ENCODE assay signal across 26 cellular contexts in the genomic region with DNA sequence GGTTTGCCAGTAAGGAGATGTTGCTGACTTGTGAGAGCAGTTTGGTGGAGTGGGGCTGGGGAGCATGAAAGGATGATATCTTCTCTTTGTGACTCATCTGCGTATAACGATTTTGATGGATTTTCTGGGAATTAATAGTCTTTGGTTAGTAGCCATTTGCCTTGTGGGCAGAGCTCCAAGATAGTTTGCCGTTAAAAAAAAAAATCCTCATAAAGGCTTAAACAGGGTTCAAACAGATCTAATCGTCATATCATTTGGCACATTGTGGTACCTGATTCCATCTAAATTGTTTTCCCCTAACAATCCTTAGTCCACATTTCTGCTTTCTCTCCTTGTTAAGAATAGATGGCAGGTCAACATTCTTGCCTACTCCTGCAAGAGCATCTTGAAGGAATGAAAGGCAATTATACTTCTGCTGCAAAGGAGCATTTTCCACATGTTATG.
"Had no signal": no experiment of that assay in that cellular context is flagged by ENCODE, and none has a peak within 500 bp of the region (broad histone marks: within the 10 kb centered on the region; RNA-seq: fewer than 3 reads in every experiment).

No MANE protein-coding gene starts in this region.

- H3K4me3 ChIP-seq: ascending aorta, esophagus muscularis mucosa, hepatocyte, left lung, lung, sigmoid colon, spleen, thoracic aorta had no signal

- H3K9me3 ChIP-seq: ascending aorta, esophagus muscularis mucosa, left lung, sigmoid colon, spleen, thoracic aorta had no signal

- H3K4me1 ChIP-seq: foreskin keratinocyte had no signal

- H3K4me3 Mint-ChIP-seq: activated CD4-positive, alpha-beta memory T cell treated with anti-CD3 and anti-CD28 coated beads, Interleukin-2, amount 10 ng/mL, durations not matched to agents 7 days and 5 days; activated CD4-positive, alpha-beta T cell treated with anti-CD3 and anti-CD28 coated beads, Interleukin-2, amount 10 ng/mL, durations not matched to agents 24 days and 14 days; activated naive CD4-positive, alpha-beta T cell treated with anti-CD3 and anti-CD28 coated beads, Interleukin-2, amount 50 U/mL, for 24 hours; immature natural killer cell; naive thymus-derived CD4-positive, alpha-beta T cell; neural crest cell; type B pancreatic cell had no signal

- H3K27me3 ChIP-seq: ascending aorta, esophagus muscularis mucosa, foreskin keratinocyte, hepatocyte, left lung, sigmoid colon, spleen had no signal

- H3K27ac Mint-ChIP-seq: activated CD4-positive, alpha-beta memory T cell treated with anti-CD3 and anti-CD28 coated beads, Interleukin-2, amount 10 ng/mL, durations not matched to agents 7 days and 5 days; activated CD4-positive, alpha-beta T cell treated with anti-CD3 and anti-CD28 coated beads, Interleukin-2, amount 10 ng/mL, durations not matched to agents 24 days and 14 days; activated naive CD4-positive, alpha-beta T cell treated with anti-CD3 and anti-CD28 coated beads, Interleukin-2, amount 50 U/mL, for 24 hours; immature natural killer cell; type B pancreatic cell had no signal

- H3K4me1 Mint-ChIP-seq: activated naive CD4-positive, alpha-beta T cell treated with anti-CD3 and anti-CD28 coated beads, Interleukin-2, amount 50 U/mL, for 24 hours; neural crest cell had no signal

- H3K36me3 ChIP-seq: ascending aorta, sigmoid colon, thoracic aorta had no signal

- H3K27ac ChIP-seq: ascending aorta, foreskin keratinocyte, hepatocyte, left lung, spleen had no signal

- H3K9me3 Mint-ChIP-seq: activated CD4-positive, alpha-beta memory T cell treated with anti-CD3 and anti-CD28 coated beads, Interleukin-2, amount 10 ng/mL, durations not matched to agents 7 days and 5 days; activated CD4-positive, alpha-beta T cell treated with anti-CD3 and anti-CD28 coated beads, Interleukin-2, amount 10 ng/mL, durations not matched to agents 24 days and 14 days; activated naive CD4-positive, alpha-beta T cell treated with anti-CD3 and anti-CD28 coated beads, Interleukin-2, amount 50 U/mL, for 24 hours; immature natural killer cell; neural crest cell; type B pancreatic cell had no signal

- ATAC-seq: activated CD4-positive, CD25-positive, alpha-beta regulatory T cell treated with anti-CD3 and anti-CD28 coated beads, Interleukin-2, amount 50 U/mL, for 24 hours; foreskin keratinocyte; left lung; naive thymus-derived CD4-positive, alpha-beta T cell had no signal

- H3K27me3 Mint-ChIP-seq: activated CD4-positive, alpha-beta memory T cell treated with anti-CD3 and anti-CD28 coated beads, Interleukin-2, amount 10 ng/mL, durations not matched to agents 7 days and 5 days; activated CD4-positive, alpha-beta T cell treated with anti-CD3 and anti-CD28 coated beads, Interleukin-2, amount 10 ng/mL, durations not matched to agents 24 days and 14 days; activated naive CD4-positive, alpha-beta T cell treated with anti-CD3 and anti-CD28 coated beads, Interleukin-2, amount 50 U/mL, for 24 hours; naive thymus-derived CD4-positive, alpha-beta T cell; type B pancreatic cell had no signal

- DNase-seq: activated CD4-positive, alpha-beta memory T cell treated with anti-CD3 and anti-CD28 coated beads, Interleukin-2, amount 10 ng/mL, durations not matched to agents 7 days and 5 days; activated CD4-positive, alpha-beta T cell treated with anti-CD3 and anti-CD28 coated beads, Interleukin-2, amount 10 ng/mL, durations not matched to agents 24 days and 14 days; activated gamma-delta T cell; central memory CD4-positive, alpha-beta T cell; dermis blood vessel endothelial cell; effector memory CD4-positive, alpha-beta T cell; foreskin keratinocyte; glutamatergic neuron; immature natural killer cell; left lung; naive thymus-derived CD4-positive, alpha-beta T cell; occipital lobe; posterior cingulate gyrus; sigmoid colon; spleen; stimulated activated CD4-positive, alpha-beta T cell treated with anti-CD3 and anti-CD28 coated beads, Interleukin-4, amount 100 ng/mL, for 24 hours; stimulated activated naive CD4-positive, alpha-beta T cell treated with Interleukin-2 at 50 U/mL for 16 hours had no signal
